In the genomic region with DNA sequence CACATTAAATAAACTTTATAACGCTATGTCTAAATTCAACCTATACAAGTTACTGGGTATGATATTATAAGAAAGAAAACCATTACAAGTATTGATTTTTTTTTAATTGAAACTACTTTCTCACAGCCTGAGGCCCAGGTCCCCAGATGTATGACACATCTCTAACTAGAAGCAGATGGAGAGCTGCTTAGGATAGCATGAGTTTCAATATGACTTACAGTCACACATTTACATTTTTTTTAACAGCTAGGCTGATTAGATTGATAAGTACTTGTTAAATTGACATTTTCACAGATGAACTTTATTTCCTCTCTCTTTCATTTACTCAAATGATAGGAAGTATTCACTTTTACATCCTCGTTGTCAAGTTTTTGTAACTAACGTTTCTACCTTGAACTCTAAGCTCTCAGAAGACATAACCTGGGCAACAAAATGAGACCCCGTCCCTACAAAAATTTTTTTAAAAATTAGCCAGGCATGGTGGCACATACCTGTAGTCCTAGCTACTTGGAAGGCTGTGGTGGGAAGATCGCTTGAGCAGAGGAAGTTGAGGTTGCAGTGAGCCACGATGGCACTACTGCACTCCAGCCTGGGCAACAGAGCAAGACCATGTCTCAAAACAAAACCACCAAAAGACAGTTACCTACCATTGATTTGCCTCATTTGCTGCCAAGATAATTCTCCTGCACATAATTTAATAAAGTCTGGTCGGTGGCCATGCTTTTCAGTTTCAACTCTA, we compare ENCODE assay signal across 8 cellular contexts. TPM values are rescaled to one million over a fixed set of nuclear protein-coding genes. Genes with fewer than 3 reads are reported as not detected.
DNase-seq lines count a peak whose midpoint lies in the region; ATAC-seq and TF ChIP-seq lines count a peak whose summit lies in the region.

No MANE protein-coding gene starts in this region.

- peak; percentile 91 for ATAC-seq in GM19372 (IDR thresholded peaks at IDR 0.05; ENCODE audit: low read depth, unreplicated experiment)
- peak; percentile 96 for ATAC-seq in HG03159 (IDR thresholded peaks at IDR 0.05; ENCODE audit: unreplicated experiment)
- no peak for ATAC-seq in right cardiac atrium

- peak in 3 of 5 donors; percentile 6 to 54 (median 48) for DNase-seq in CD8-positive, alpha-beta memory T cell
- peak; percentile 60 for DNase-seq in activated naive CD4-positive, alpha-beta T cell treated with anti-CD3 and anti-CD28 coated beads for 36 hours
- DNase-seq in AML-193 (lab: John Stamatoyannopoulos, UW) (no peak), right cardiac atrium (no peak), chondrocyte (ENCODE audit: low spot score) (no peak), dermis blood vessel endothelial cell (no peak)

- peak overlapping the region; percentile 87 to 98 (median 92) for H3K27ac Mint-ChIP-seq in CD8-positive, alpha-beta memory T cell
- peak overlapping the region; percentile 91 for H3K27ac Mint-ChIP-seq in activated naive CD4-positive, alpha-beta T cell treated with anti-CD3 and anti-CD28 coated beads for 36 hours
- H3K27ac Mint-ChIP-seq in chondrocyte (ENCODE audit: unreplicated experiment): no peak overlapping the region

- H3K9me3 Mint-ChIP-seq in CD8-positive, alpha-beta memory T cell: no peaks in the 10 kb centered on the region
- no peaks in the 10 kb centered on the region for H3K9me3 Mint-ChIP-seq in activated naive CD4-positive, alpha-beta T cell treated with anti-CD3 and anti-CD28 coated beads for 36 hours
- H3K9me3 Mint-ChIP-seq in chondrocyte (ENCODE audit: low read depth): no peaks in the 10 kb centered on the region

- no peaks in the 10 kb centered on the region for H3K9me3 ChIP-seq in CD8-positive, alpha-beta memory T cell (ENCODE audit: low read length)
- H3K9me3 ChIP-seq in right cardiac atrium (ENCODE audit: control insufficient read depth, low read length): no peaks in the 10 kb centered on the region

- peaks cover 79 to 95% (median 95%) of the 10 kb centered on the region in 3 donors for H3K4me1 Mint-ChIP-seq in CD8-positive, alpha-beta memory T cell
- peaks cover 85% of the 10 kb centered on the region for H3K4me1 Mint-ChIP-seq in activated naive CD4-positive, alpha-beta T cell treated with anti-CD3 and anti-CD28 coated beads for 36 hours (ENCODE audit: low read depth)
- peaks cover 61% of the 10 kb centered on the region for H3K4me1 Mint-ChIP-seq in chondrocyte (ENCODE audit: low read depth)

- H3K4me3 Mint-ChIP-seq in CD8-positive, alpha-beta memory T cell: peak overlapping the region; percentile 55 to 91 (median 81)
- H3K4me3 Mint-ChIP-seq in activated naive CD4-positive, alpha-beta T cell treated with anti-CD3 and anti-CD28 coated beads for 36 hours: peak overlapping the region; percentile 53
- H3K4me3 Mint-ChIP-seq in chondrocyte (ENCODE audit: unreplicated experiment): no peak overlapping the region

- no peaks in the 10 kb centered on the region for H3K27me3 ChIP-seq in CD8-positive, alpha-beta memory T cell (ENCODE audit: insufficient read depth, low read length, poor library complexity, severe bottlenecking)
- no peaks in the 10 kb centered on the region for H3K27me3 ChIP-seq in right cardiac atrium (ENCODE audit: control insufficient read depth, insufficient read depth)

- H3K27ac ChIP-seq in CD8-positive, alpha-beta memory T cell (ENCODE audit: low read depth, low read length): peak overlapping the region; percentile 34
- no peak overlapping the region for H3K27ac ChIP-seq in right cardiac atrium (ENCODE audit: low read length)

- intact Hi-C loops in activated naive CD4-positive, alpha-beta T cell treated with anti-CD3 and anti-CD28 coated beads for 36 hours (cut with micrococcal nuclease): loop anchor here (1.0 kb wide), 3 partner anchors 16 to 30 kb away; no protein-coding TSS in a partner anchor
- intact Hi-C loops in right cardiac atrium (cut with DNase I): no loop called here

- H3K4me3 ChIP-seq in CD8-positive, alpha-beta memory T cell (ENCODE audit: low read length): no peak overlapping the region
- no peak overlapping the region for H3K4me3 ChIP-seq in right cardiac atrium (ENCODE audit: low read length)

- H3K36me3 Mint-ChIP-seq in CD8-positive, alpha-beta memory T cell: peaks cover 0 to 1% (median 0%) of the 10 kb centered on the region in 3 donors
- H3K36me3 Mint-ChIP-seq in activated naive CD4-positive, alpha-beta T cell treated with anti-CD3 and anti-CD28 coated beads for 36 hours (ENCODE audit: low read depth): peaks cover 3% of the 10 kb centered on the region
- no peaks in the 10 kb centered on the region for H3K36me3 Mint-ChIP-seq in chondrocyte (ENCODE audit: low read depth)

- POLR2A ChIA-PET in CD8-positive, alpha-beta memory T cell (lab: Charles Lee): interaction anchor here (1.3 to 1.6 kb wide), 2 partner anchors 19 to 50 kb away, joined by 3 read pairs; no protein-coding TSS in a partner anchor

- CTCF ChIA-PET in CD8-positive, alpha-beta memory T cell (lab: Charles Lee): interaction anchor here (1.1 to 2.2 kb wide), 3 partner anchors 9 to 52 kb away, joined by 3 to 6 read pairs (median 3); partner anchors contain the start of gene STK39
- CTCF ChIA-PET in activated naive CD4-positive, alpha-beta T cell treated with anti-CD3 and anti-CD28 coated beads for 36 hours (lab: Charles Lee): interaction anchor here (1.4 to 3.1 kb wide), 3 partner anchors 13 to 142 kb away, joined by 3 to 21 read pairs (median 5); no protein-coding TSS in a partner anchor

- H3K36me3 ChIP-seq in CD8-positive, alpha-beta memory T cell (ENCODE audit: insufficient read depth, low read length): no peaks in the 10 kb centered on the region

- 88% methylated on average over 7 of the region's 7 CpGs for WGBS in right cardiac atrium

- H3K4me1 ChIP-seq in CD8-positive, alpha-beta memory T cell (ENCODE audit: insufficient read depth, low read length): peaks cover 48% of the 10 kb centered on the region
- H3K4me1 ChIP-seq in right cardiac atrium (ENCODE audit: control insufficient read depth, insufficient read depth, low read length): peaks cover 9% of the 10 kb centered on the region

- no peak for TF ChIP-seq CTCF in chondrocyte (IDR thresholded peaks at IDR 0.05)

- no peaks in the 10 kb centered on the region for H3K27me3 Mint-ChIP-seq in CD8-positive, alpha-beta memory T cell
- no peaks in the 10 kb centered on the region for H3K27me3 Mint-ChIP-seq in activated naive CD4-positive, alpha-beta T cell treated with anti-CD3 and anti-CD28 coated beads for 36 hours (ENCODE audit: low read depth)
- H3K27me3 Mint-ChIP-seq in chondrocyte (ENCODE audit: low read depth): no peaks in the 10 kb centered on the region

RNA-seq across cellular contexts. Expression of gene STK39, which starts 52.4 kb away (rescaled TPM):
- total RNA-seq in CD8-positive, alpha-beta memory T cell: 10 to 100 TPM; 25.7 to 28.3 TPM
- polyA plus RNA-seq in CD8-positive, alpha-beta memory T cell: 11.2 TPM
- 10 to 100 TPM; 43.1 TPM for total RNA-seq in activated naive CD4-positive, alpha-beta T cell treated with anti-CD3 and anti-CD28 coated beads for 36 hours
- total RNA-seq in right cardiac atrium (10 to 100 TPM in 2 of 4 donors, 1 to 10 TPM in 2; 9.0 to 10.4 (median 10.1) TPM), chondrocyte (31.9 to 34.8 TPM (median 34.3 TPM) in 3 replicates), dermis blood vessel endothelial cell (2.4 and 2.7 TPM in 2 replicates)
- polyA plus RNA-seq in right cardiac atrium: 10.5 TPM

Comparison
In these comparisons a context has a peak if more than half of its experiments do, and no peak if none do; other contexts are left out.
1. DNase-seq: peak in CD8-positive, alpha-beta memory T cell (3 of 5) and activated naive CD4-positive, alpha-beta T cell treated with anti-CD3 and anti-CD28 coated beads for 36 hours (single experiment); none in AML-193 (0 of 2), right cardiac atrium (0 of 3), chondrocyte (single experiment) and dermis blood vessel endothelial cell (single experiment).
2. ATAC-seq: peak in GM19372 (single experiment) and HG03159 (single experiment); none in right cardiac atrium (0 of 2).